21 cellular contexts compared by ENCODE assay signal in the genomic region with DNA sequence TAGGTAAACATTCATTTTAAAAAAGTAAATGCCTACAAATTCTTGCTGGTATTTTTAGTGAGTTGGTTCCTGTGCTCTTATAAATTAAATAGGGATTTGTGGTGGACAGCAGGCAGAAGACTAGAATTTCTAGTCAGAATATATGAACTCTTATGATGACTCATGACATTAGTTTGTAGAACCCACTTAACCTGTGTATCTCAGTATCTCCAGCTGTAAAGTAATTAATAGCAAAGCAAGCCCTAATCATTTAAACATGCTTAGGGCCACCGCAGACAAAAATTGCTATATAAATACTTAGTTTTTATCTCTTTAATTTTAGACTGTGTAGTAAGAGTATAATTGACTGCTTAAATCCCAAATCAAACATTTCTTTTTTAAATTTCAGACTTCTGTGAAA. TPM values are rescaled to one million over a fixed set of nuclear protein-coding genes. Genes with fewer than 3 reads are reported as not detected.
A peak's percentile ranks its signal among the peaks of the same experiment; 100 is the strongest.
DNase-seq lines count a peak whose midpoint lies in the region; ATAC-seq and TF ChIP-seq lines count a peak whose summit lies in the region.
"Had no signal": no experiment of that assay in that cellular context is flagged by ENCODE, and none has a peak within 500 bp of the region (broad histone marks: within the 10 kb centered on the region; RNA-seq: fewer than 3 reads in every experiment).

No MANE protein-coding gene starts in this region.

- H3K4me2 ChIP-seq in hepatocyte, result peak overlapping the region; percentile 80

- H3K27me3 Mint-ChIP-seq in activated T-cell treated with anti-CD3 and anti-CD28 coated beads, Interleukin-2, amount 50 U/mL, for 72 hours (ENCODE audit: low read depth), result no peaks in the 10 kb centered on the region
- no peaks in the 10 kb centered on the region for H3K27me3 Mint-ChIP-seq in activated T-cell treated with anti-CD3 and anti-CD28 coated beads, Interleukin-2, amount 50 U/mL, for 24 hours
- H3K27me3 Mint-ChIP-seq in type B pancreatic cell, result no peaks in the 10 kb centered on the region
- H3K27me3 Mint-ChIP-seq: activated CD4-positive, alpha-beta memory T cell treated with anti-CD3 and anti-CD28 coated beads for 36 hours; activated naive CD8-positive, alpha-beta T cell treated with anti-CD3 and anti-CD28 coated beads, Interleukin-2, amount 10 ng/mL, durations not matched to agents 7 days and 5 days; stimulated activated memory B cell treated with anti-CD40 and anti-IgM and Interleukin-4, amounts not matched to agents 10 μg/mL and 1 μg/mL and 100 μg/mL, for 72 hours had no signal

- H2AFZ ChIP-seq in hepatocyte, result no peak overlapping the region

- H3K27me3 ChIP-seq in RWPE2 (ENCODE audit: insufficient read depth, poor library complexity, severe bottlenecking), result no peaks in the 10 kb centered on the region
- no peaks in the 10 kb centered on the region for H3K27me3 ChIP-seq in hepatocyte
- H3K27me3 ChIP-seq: cardiac muscle cell, SJCRH30, tibial nerve had no signal

- H3K4me3 ChIP-seq in RWPE2 (ENCODE audit: severe bottlenecking) (no peak overlapping the region), hepatocyte (no peak overlapping the region)
- H3K4me3 ChIP-seq: cardiac muscle cell, SJCRH30 had no signal

- H3K9me3 ChIP-seq in RWPE2 (ENCODE audit: severe bottlenecking) (no peaks in the 10 kb centered on the region), hepatocyte (ENCODE audit: low read depth) (no peaks in the 10 kb centered on the region)
- H3K9me3 ChIP-seq: SJCRH30, tibial nerve had no signal

- peaks cover 11% of the 10 kb centered on the region for H3K4me1 ChIP-seq in RWPE2 (ENCODE audit: insufficient read depth, poor library complexity, severe bottlenecking)
- peaks cover 5% of the 10 kb centered on the region for H3K4me1 ChIP-seq in hepatocyte (ENCODE audit: insufficient read depth)

- no peak for ATAC-seq in activated T-cell treated with anti-CD3 and anti-CD28 coated beads, Interleukin-2, amount 50 U/mL, for 72 hours (replicated peaks in 1 of 2)
- ATAC-seq in RWPE2 (ENCODE audit: low read depth) (no peak), esophagus mucosa (no peak), GM19455 (IDR thresholded peaks at IDR 0.05; ENCODE audit: unreplicated experiment) (no peak), GM18858 (IDR thresholded peaks at IDR 0.05; ENCODE audit: unreplicated experiment) (no peak)
- ATAC-seq: left lobe of liver; stimulated activated memory B cell treated with anti-CD40 and anti-IgM and Interleukin-4, amounts not matched to agents 10 μg/mL and 1 μg/mL and 100 μg/mL, for 72 hours had no signal

- H3K79me2 ChIP-seq in hepatocyte, result peaks cover 70% of the 10 kb centered on the region

- H3K27ac Mint-ChIP-seq in activated T-cell treated with anti-CD3 and anti-CD28 coated beads, Interleukin-2, amount 50 U/mL, for 72 hours, result peak overlapping the region; percentile 36
- H3K27ac Mint-ChIP-seq in activated T-cell treated with anti-CD3 and anti-CD28 coated beads, Interleukin-2, amount 50 U/mL, for 24 hours, result no peak overlapping the region
- H3K27ac Mint-ChIP-seq in type B pancreatic cell, result no peak overlapping the region
- H3K27ac Mint-ChIP-seq: activated naive CD8-positive, alpha-beta T cell treated with anti-CD3 and anti-CD28 coated beads, Interleukin-2, amount 10 ng/mL, durations not matched to agents 7 days and 5 days; H9 had no signal

- H3K4me1 Mint-ChIP-seq in activated T-cell treated with anti-CD3 and anti-CD28 coated beads, Interleukin-2, amount 50 U/mL, for 72 hours (ENCODE audit: low read depth), result peaks cover 28% of the 10 kb centered on the region
- peaks cover 31% of the 10 kb centered on the region for H3K4me1 Mint-ChIP-seq in activated T-cell treated with anti-CD3 and anti-CD28 coated beads, Interleukin-2, amount 50 U/mL, for 24 hours (ENCODE audit: low read depth)
- peaks cover 11% of the 10 kb centered on the region for H3K4me1 Mint-ChIP-seq in type B pancreatic cell (ENCODE audit: unreplicated experiment)

- 56% methylated on average over 1 of the region's 1 CpG for WGBS in hepatocyte (ENCODE audit: low lambda C conversion rate, missing lambda C conversion rate)

- no peak for TF ChIP-seq CTCF in RWPE2 (IDR thresholded peaks at IDR 0.05; ENCODE audit: poor library complexity, severe bottlenecking)
- no peak for TF ChIP-seq CTCF in hepatocyte (IDR thresholded peaks at IDR 0.05; ENCODE audit: poor library complexity)
- no peak for TF ChIP-seq CTCF in type B pancreatic cell (conservative IDR thresholded peaks at IDR 0.05)

- H3K27ac ChIP-seq in RWPE2 (ENCODE audit: poor library complexity, severe bottlenecking) (peak overlapping the region; percentile 47), hepatocyte (peak overlapping the region; percentile 7)
- H3K27ac ChIP-seq: cardiac muscle cell, SJCRH30 had no signal

- peaks cover 31% of the 10 kb centered on the region for H3K36me3 ChIP-seq in RWPE2 (ENCODE audit: low read depth)
- H3K36me3 ChIP-seq in hepatocyte (replicated peaks; ENCODE audit: insufficient read depth, low read depth), result no peaks in the 10 kb centered on the region
- H3K36me3 ChIP-seq: cardiac muscle cell had no signal

- no peak for DNase-seq in activated T-cell treated with anti-CD3 and anti-CD28 coated beads, Interleukin-2, amount 50 U/mL, for 72 hours
- DNase-seq in activated T-cell treated with anti-CD3 and anti-CD28 coated beads, Interleukin-2, amount 50 U/mL, for 24 hours, result no peak
- DNase-seq in RWPE2 (ENCODE audit: low spot score) (no peak), hepatocyte (ENCODE audit: low spot score) (no peak), type B pancreatic cell (ENCODE audit: extremely low spot score, unreplicated experiment) (no peak)
- DNase-seq: 8988T; activated CD4-positive, alpha-beta memory T cell treated with anti-CD3 and anti-CD28 coated beads for 36 hours; activated naive CD8-positive, alpha-beta T cell treated with anti-CD3 and anti-CD28 coated beads, Interleukin-2, amount 10 ng/mL, durations not matched to agents 7 days and 5 days; activated T-cell treated with anti-CD3 and anti-CD28 coated beads, Interleukin-2, amount 50 U/mL, for 48 hours; effector memory CD4-positive, alpha-beta T cell; H9; NCI-H1694; posterior cingulate gyrus had no signal

- peak overlapping the region; percentile 77 to 93 for H3K4me3 Mint-ChIP-seq in activated T-cell treated with anti-CD3 and anti-CD28 coated beads, Interleukin-2, amount 50 U/mL, for 72 hours
- no peak overlapping the region for H3K4me3 Mint-ChIP-seq in activated T-cell treated with anti-CD3 and anti-CD28 coated beads, Interleukin-2, amount 50 U/mL, for 24 hours
- peak overlapping the region; percentile 41 for H3K4me3 Mint-ChIP-seq in type B pancreatic cell

- H4K20me1 ChIP-seq in hepatocyte (ENCODE audit: insufficient read depth, poor library complexity, severe bottlenecking), result no peaks in the 10 kb centered on the region

- peaks cover 7 to 13% of the 10 kb centered on the region in 2 donors for H3K36me3 Mint-ChIP-seq in activated T-cell treated with anti-CD3 and anti-CD28 coated beads, Interleukin-2, amount 50 U/mL, for 72 hours (ENCODE audit: insufficient read depth in 2 of 2)
- H3K36me3 Mint-ChIP-seq in activated T-cell treated with anti-CD3 and anti-CD28 coated beads, Interleukin-2, amount 50 U/mL, for 24 hours (ENCODE audit: low read depth), result peaks cover 37% of the 10 kb centered on the region
- peaks cover 14% of the 10 kb centered on the region for H3K36me3 Mint-ChIP-seq in type B pancreatic cell

- H3K9me3 Mint-ChIP-seq in activated T-cell treated with anti-CD3 and anti-CD28 coated beads, Interleukin-2, amount 50 U/mL, for 72 hours, result no peaks in the 10 kb centered on the region
- H3K9me3 Mint-ChIP-seq in activated T-cell treated with anti-CD3 and anti-CD28 coated beads, Interleukin-2, amount 50 U/mL, for 24 hours, result no peaks in the 10 kb centered on the region
- H3K9me3 Mint-ChIP-seq in type B pancreatic cell, result no peaks in the 10 kb centered on the region
- H3K9me3 Mint-ChIP-seq: activated CD4-positive, alpha-beta memory T cell treated with anti-CD3 and anti-CD28 coated beads for 36 hours; activated naive CD8-positive, alpha-beta T cell treated with anti-CD3 and anti-CD28 coated beads, Interleukin-2, amount 10 ng/mL, durations not matched to agents 7 days and 5 days; stimulated activated memory B cell treated with anti-CD40 and anti-IgM and Interleukin-4, amounts not matched to agents 10 μg/mL and 1 μg/mL and 100 μg/mL, for 72 hours had no signal

- H3K9me2 ChIP-seq in hepatocyte (replicated peaks; ENCODE audit: insufficient read depth), result no peaks in the 10 kb centered on the region

RNA-seq across cellular contexts. Expression of a gene that starts 2.4 kb away (rescaled TPM):
- 10 to 100 TPM; 11.4 to 12.6 TPM for total RNA-seq in activated T-cell treated with anti-CD3 and anti-CD28 coated beads, Interleukin-2, amount 50 U/mL, for 72 hours
- total RNA-seq in hepatocyte (62.4 and 78.4 TPM in 2 replicates), type B pancreatic cell (ENCODE audit: low replicate concordance) (26.5 and 33.4 TPM in 2 replicates), esophagus mucosa (68.7 TPM)
- 17.2 and 19.0 TPM in 2 replicates for polyA plus RNA-seq in hepatocyte
